In the genomic region with DNA sequence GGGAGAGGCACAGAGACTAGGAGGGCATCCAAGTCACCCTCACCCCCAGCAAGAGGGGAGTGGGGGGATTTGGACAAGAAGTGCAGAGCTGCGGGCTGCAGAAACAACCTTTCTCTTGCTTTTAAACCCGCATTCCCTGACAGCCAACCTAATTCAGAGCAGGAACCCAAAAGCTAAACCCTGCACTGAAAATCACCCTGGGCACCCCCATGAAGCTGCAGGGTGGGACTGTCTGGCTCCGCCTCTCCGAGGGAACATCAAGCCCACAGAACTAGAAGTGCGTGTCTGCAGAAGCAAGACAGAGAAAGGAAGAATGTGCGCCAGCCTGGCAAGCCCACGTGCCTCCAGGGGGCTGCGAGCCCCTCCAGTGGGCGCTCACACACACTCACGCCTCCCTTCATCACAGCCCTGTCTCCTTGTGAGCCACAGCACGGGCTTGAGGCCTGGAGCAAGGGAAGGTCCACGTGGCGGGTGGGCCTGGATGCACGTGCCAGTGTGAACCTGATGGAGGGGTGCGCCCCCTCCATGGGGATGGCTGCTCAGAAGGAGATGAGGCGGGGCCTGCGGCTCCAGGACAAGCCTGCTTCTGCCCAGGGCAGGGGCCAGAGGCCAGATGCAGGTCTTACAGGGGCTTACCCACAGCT, we compare ENCODE assay signal across 8 cellular contexts. TPM values are rescaled to one million over a fixed set of nuclear protein-coding genes. Genes with fewer than 3 reads are reported as not detected.
DNase-seq lines count a peak whose midpoint lies in the region; ATAC-seq, FAIRE-seq and TF ChIP-seq lines count a peak whose summit lies in the region.

No MANE protein-coding gene starts in this region.

- no peak for FAIRE-seq in H54 (lab: Jason Lieb, UNC)

- H3K27ac ChIP-seq in CD8-positive, alpha-beta memory T cell (ENCODE audit: low read depth, low read length) = peak overlapping the region; percentile 43
- H3K27ac ChIP-seq in mammary epithelial cell (ENCODE audit: insufficient read depth, low read depth, low read length) = peak overlapping the region; percentile 70

- no peaks in the 10 kb centered on the region for H3K27me3 ChIP-seq in CD8-positive, alpha-beta memory T cell (ENCODE audit: insufficient read depth, low read length, poor library complexity, severe bottlenecking)
- H3K27me3 ChIP-seq in mammary epithelial cell (ENCODE audit: insufficient read depth, low read length) (no peaks in the 10 kb centered on the region), mononuclear cell (ENCODE audit: insufficient read depth, low read length) (no peaks in the 10 kb centered on the region)

- peaks cover 3% of the 10 kb centered on the region for H4K20me1 ChIP-seq in mammary epithelial cell (ENCODE audit: insufficient read depth, low read length)

- peak in 3 of 5 donors; percentile 33 to 68 (median 63) for DNase-seq in CD8-positive, alpha-beta memory T cell
- DNase-seq in NB4 (ENCODE audit: low read depth) (peak; percentile 88), mammary epithelial cell (no peak), NCI-H1436 treated with DMSO at 0.1 percent for 48 hours (lab: John Stamatoyannopoulos, UW) (no peak), NCI-H510A (lab: John Stamatoyannopoulos, UW) (no peak), H54 (ENCODE audit: insufficient read length, low spot score) (no peak)

- POLR2A ChIA-PET in CD8-positive, alpha-beta memory T cell (lab: Charles Lee) = interaction anchor here (0.9 to 6.2 kb wide), 8 partner anchors 12 to 145 kb away, joined by 3 to 67 read pairs (median 6); a partner anchor contains a TSS

- ATAC-seq in HG03159 (IDR thresholded peaks at IDR 0.05; ENCODE audit: unreplicated experiment) = no peak

- H3K4me3 ChIP-seq in CD8-positive, alpha-beta memory T cell (ENCODE audit: low read length) = peak overlapping the region; percentile 62
- peak overlapping the region; percentile 48 for H3K4me3 ChIP-seq in NB4 (ENCODE audit: low read depth, low read length)
- H3K4me3 ChIP-seq in mammary epithelial cell (replicated peaks in 1 of 3; ENCODE audit: insufficient read depth in 1 of 3, low read depth in 2 of 3, low read length in 3 of 3) = peak overlapping the region in 1 of 3 experiments; percentile 14
- peak overlapping the region; percentile 3 for H3K4me3 ChIP-seq in mononuclear cell (ENCODE audit: low read length)

- CTCF ChIA-PET in CD8-positive, alpha-beta memory T cell (lab: Charles Lee) = interaction anchor here (1.0 to 8.5 kb wide), 14 partner anchors 10 to 86 kb away, joined by 3 to 137 read pairs (median 4); a partner anchor contains a TSS
- CTCF ChIA-PET in mammary epithelial cell (lab: Charles Lee; ENCODE audit: low non-redundant PET) = no interaction called here

- no peak overlapping the region for H2AFZ ChIP-seq in mammary epithelial cell (ENCODE audit: low read depth, low read length)

- dilution Hi-C loops in mammary epithelial cell (cut with HindIII; ENCODE audit: low sequenced_read_pairs) = no loop called here

- intact Hi-C loops in mammary epithelial cell (cut with micrococcal nuclease) = loop anchor here (1.0 to 5.0 kb wide), 3 partner anchors 13 to 83 kb away; no protein-coding TSS in a partner anchor

- H3K9me3 Mint-ChIP-seq in CD8-positive, alpha-beta memory T cell = no peaks in the 10 kb centered on the region

- WGBS in mammary epithelial cell (ENCODE audit: low coverage, missing lambda C conversion rate) = 44% methylated on average over 4 of the region's 17 CpGs

- in situ Hi-C loops in mammary epithelial cell (cut with MboI; ENCODE audit: low sequenced_read_pairs in 2 of 2) = loop anchor here in 1 of 2 donors (5.0 kb wide), 1 partner anchor 85 kb away; no protein-coding TSS in a partner anchor

- peak overlapping the region; percentile 77 for H3K4me2 ChIP-seq in mammary epithelial cell (ENCODE audit: insufficient read depth, low read depth, low read length)

- H3K4me1 ChIP-seq in CD8-positive, alpha-beta memory T cell (ENCODE audit: insufficient read depth, low read length) = peaks cover 72% of the 10 kb centered on the region
- peaks cover 81% of the 10 kb centered on the region for H3K4me1 ChIP-seq in mammary epithelial cell (ENCODE audit: insufficient read depth, low read length)
- peaks cover 82% of the 10 kb centered on the region for H3K4me1 ChIP-seq in mononuclear cell (ENCODE audit: insufficient read depth, low read length)

- BruUV-seq in mammary epithelial cell (replicated peaks; lab: Mats Ljungman, UMichigan) = TSS peak; percentile 77

- peak overlapping the region; percentile 31 for H3K9ac ChIP-seq in mammary epithelial cell (ENCODE audit: insufficient read depth, low read length)

- peaks cover 13% of the 10 kb centered on the region for H3K36me3 ChIP-seq in CD8-positive, alpha-beta memory T cell (ENCODE audit: insufficient read depth, low read length)
- peaks cover 8% of the 10 kb centered on the region for H3K36me3 ChIP-seq in mammary epithelial cell (ENCODE audit: insufficient read depth, low read length)

- peak overlapping the region; percentile 91 to 98 (median 95) for H3K27ac Mint-ChIP-seq in CD8-positive, alpha-beta memory T cell

- H3K4me3 Mint-ChIP-seq in CD8-positive, alpha-beta memory T cell = peak overlapping the region; percentile 79 to 94 (median 85)

- peaks cover 0 to 31% (median 0%) of the 10 kb centered on the region in 3 donors for H3K36me3 Mint-ChIP-seq in CD8-positive, alpha-beta memory T cell

- peaks cover 98% of the 10 kb centered on the region for H3K79me2 ChIP-seq in mammary epithelial cell (ENCODE audit: insufficient read depth, low read length)

- peaks cover 64 to 89% (median 69%) of the 10 kb centered on the region in 3 donors for H3K4me1 Mint-ChIP-seq in CD8-positive, alpha-beta memory T cell

- TF ChIP-seq CTCF in NB4 (IDR thresholded peaks at IDR 0.05; ENCODE audit: low read depth, low read length) = no peak
- TF ChIP-seq CTCF in mammary epithelial cell (conservative IDR thresholded peaks at IDR 0.05 in 1 of 2, IDR thresholded peaks at IDR 0.05 in 1 of 2; ENCODE audit: extremely low read depth in 1 of 2, insufficient read depth in 1 of 2, low read depth in 1 of 2, low read length in 2 of 2) = no peak

- no peaks in the 10 kb centered on the region for H3K9me3 ChIP-seq in CD8-positive, alpha-beta memory T cell (ENCODE audit: low read length)
- no peaks in the 10 kb centered on the region for H3K9me3 ChIP-seq in mammary epithelial cell (replicated peaks; ENCODE audit: insufficient read depth, low read length)
- no peaks in the 10 kb centered on the region for H3K9me3 ChIP-seq in mononuclear cell (ENCODE audit: low read depth, low read length)

- no peaks in the 10 kb centered on the region for H3K27me3 Mint-ChIP-seq in CD8-positive, alpha-beta memory T cell

- TF ChIP-seq POLR2A in NB4 (IDR thresholded peaks at IDR 0.05; ENCODE audit: extremely low read depth, insufficient read length) = peak; percentile 60
- TF ChIP-seq POLR2A in H54 (IDR thresholded peaks at IDR 0.05; ENCODE audit: low read depth, low read length) = no peak

RNA-seq across cellular contexts. Expression of a gene that starts 27.8 kb away (rescaled TPM):
- total RNA-seq in CD8-positive, alpha-beta memory T cell = 10 to 100 TPM; 56.8 to 61.0 TPM
- polyA plus RNA-seq in CD8-positive, alpha-beta memory T cell = 43.7 TPM
- total RNA-seq in mammary epithelial cell (10 to 100 TPM; 15.7 to 30.5 TPM), mononuclear cell (23.2 TPM)
- 17.0 TPM for polyA plus RNA-seq in mammary epithelial cell
- polyA minus RNA-seq in mammary epithelial cell = 33.6 TPM

Comparison
In these comparisons a context has a peak if more than half of its experiments do, and no peak if none do; other contexts are left out.
1. DNase-seq: peak in CD8-positive, alpha-beta memory T cell (3 of 5) and NB4 (single experiment); none in mammary epithelial cell (single experiment), NCI-H1436 treated with DMSO at 0.1 percent for 48 hours (single experiment), NCI-H510A (single experiment) and H54 (single experiment).